Comparison of ENCODE assay signal across 1 cellular context in the genomic region with DNA sequence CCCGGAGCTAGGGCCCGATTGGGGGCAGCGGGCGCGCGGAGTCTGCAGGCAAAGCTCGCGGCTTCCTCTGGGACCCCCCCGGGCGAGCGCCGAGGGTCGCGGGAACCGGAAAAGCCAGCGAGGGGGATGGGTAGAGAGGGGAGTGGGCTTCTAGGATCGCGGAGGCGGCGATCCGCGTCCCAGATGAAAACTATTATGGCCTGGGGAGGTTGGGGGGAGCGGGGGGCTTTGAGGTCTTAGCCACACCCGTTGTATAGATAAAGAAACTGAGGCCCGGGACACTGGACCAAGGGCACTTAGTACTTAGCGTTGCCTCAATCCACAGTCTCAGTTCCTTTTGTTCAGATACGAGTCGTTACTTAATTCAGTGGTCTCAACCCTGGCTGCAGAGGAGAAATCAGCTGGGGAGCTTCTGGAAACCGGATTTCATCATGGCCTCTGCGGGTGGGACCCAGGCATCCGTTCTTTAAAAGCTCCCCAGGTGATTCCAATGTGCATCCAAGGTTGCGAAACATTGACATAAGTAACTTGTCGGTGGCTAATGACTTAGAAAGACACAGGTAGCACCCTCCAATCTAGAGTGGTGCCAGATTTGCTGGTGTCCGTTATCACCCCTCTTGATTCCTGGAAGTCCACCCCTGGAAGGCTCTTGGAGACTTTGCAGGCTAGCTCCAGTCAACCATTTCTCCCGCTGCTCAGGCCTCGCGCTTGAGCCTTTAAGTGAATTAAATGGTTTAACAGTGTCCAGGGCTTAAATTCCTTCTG.
TF ChIP-seq lines count a peak whose summit lies in the region.

No MANE protein-coding gene starts in this region.

TF ChIP-seq in A549, 52 proteins besides CTCF, POLR2A, EP300 and RAD21 (continued from another document):
- TF ChIP-seq, protein P1, sequence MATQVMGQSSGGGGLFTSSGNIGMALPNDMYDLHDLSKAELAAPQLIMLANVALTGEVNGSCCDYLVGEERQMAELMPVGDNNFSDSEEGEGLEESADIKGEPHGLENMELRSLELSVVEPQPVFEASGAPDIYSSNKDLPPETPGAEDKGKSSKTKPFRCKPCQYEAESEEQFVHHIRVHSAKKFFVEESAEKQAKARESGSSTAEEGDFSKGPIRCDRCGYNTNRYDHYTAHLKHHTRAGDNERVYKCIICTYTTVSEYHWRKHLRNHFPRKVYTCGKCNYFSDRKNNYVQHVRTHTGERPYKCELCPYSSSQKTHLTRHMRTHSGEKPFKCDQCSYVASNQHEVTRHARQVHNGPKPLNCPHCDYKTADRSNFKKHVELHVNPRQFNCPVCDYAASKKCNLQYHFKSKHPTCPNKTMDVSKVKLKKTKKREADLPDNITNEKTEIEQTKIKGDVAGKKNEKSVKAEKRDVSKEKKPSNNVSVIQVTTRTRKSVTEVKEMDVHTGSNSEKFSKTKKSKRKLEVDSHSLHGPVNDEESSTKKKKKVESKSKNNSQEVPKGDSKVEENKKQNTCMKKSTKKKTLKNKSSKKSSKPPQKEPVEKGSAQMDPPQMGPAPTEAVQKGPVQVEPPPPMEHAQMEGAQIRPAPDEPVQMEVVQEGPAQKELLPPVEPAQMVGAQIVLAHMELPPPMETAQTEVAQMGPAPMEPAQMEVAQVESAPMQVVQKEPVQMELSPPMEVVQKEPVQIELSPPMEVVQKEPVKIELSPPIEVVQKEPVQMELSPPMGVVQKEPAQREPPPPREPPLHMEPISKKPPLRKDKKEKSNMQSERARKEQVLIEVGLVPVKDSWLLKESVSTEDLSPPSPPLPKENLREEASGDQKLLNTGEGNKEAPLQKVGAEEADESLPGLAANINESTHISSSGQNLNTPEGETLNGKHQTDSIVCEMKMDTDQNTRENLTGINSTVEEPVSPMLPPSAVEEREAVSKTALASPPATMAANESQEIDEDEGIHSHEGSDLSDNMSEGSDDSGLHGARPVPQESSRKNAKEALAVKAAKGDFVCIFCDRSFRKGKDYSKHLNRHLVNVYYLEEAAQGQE (IDR thresholded peaks at IDR 0.05) = no peak
- no peak for TF ChIP-seq MAFK (IDR thresholded peaks at IDR 0.05; ENCODE audit: partially characterized antibody)
- TF ChIP-seq PBX3 (IDR thresholded peaks at IDR 0.05) = no peak
- no peak for TF ChIP-seq RNF2 (IDR thresholded peaks at IDR 0.05; ENCODE audit: borderline replicate concordance, low read depth)
- TF ChIP-seq HDAC2 (IDR thresholded peaks at IDR 0.05) = no peak
- no peak for TF ChIP-seq KDM5A (IDR thresholded peaks at IDR 0.05)
- TF ChIP-seq ATOH8 (CRISPR knock-in tag; IDR thresholded peaks at IDR 0.05; ENCODE audit: low read depth) = no peak
